ENCODE assay signal across 17 cellular contexts in genomic region chr19:16200776-16201391, GRCh38. TPM values are rescaled to one million over a fixed set of nuclear protein-coding genes. Genes with fewer than 3 reads are reported as not detected.
A peak's percentile ranks its signal among the peaks of the same experiment; 100 is the strongest.
DNase-seq lines count a peak whose midpoint lies in the region; TF ChIP-seq lines count a peak whose summit lies in the region.
"Had no signal": no experiment of that assay in that cellular context is flagged by ENCODE, and none has a peak within 500 bp of the region (broad histone marks: within the 10 kb centered on the region; RNA-seq: fewer than 3 reads in every experiment).

No MANE protein-coding gene starts in this region.

- H3K4me3 ChIP-seq in CD8-positive, alpha-beta memory T cell (ENCODE audit: low read length): no peak overlapping the region
- H3K4me3 ChIP-seq: esophagus muscularis mucosa, heart right ventricle, Peyer's patch, right atrium auricular region, uterus had no signal

- H3K9me3 ChIP-seq in CD8-positive, alpha-beta memory T cell (ENCODE audit: low read length): no peaks in the 10 kb centered on the region
- H3K9me3 ChIP-seq: esophagus muscularis mucosa, heart right ventricle, Peyer's patch, right atrium auricular region, uterus had no signal

- H3K4me1 Mint-ChIP-seq in CD8-positive, alpha-beta memory T cell: peaks cover 31 to 52% (median 51%) of the 10 kb centered on the region in 3 donors
- H3K4me1 Mint-ChIP-seq in chondrocyte (ENCODE audit: low read depth): peaks cover 28% of the 10 kb centered on the region
- H3K4me1 Mint-ChIP-seq in progenitor cell of endocrine pancreas (ENCODE audit: low read depth): peaks cover 20% of the 10 kb centered on the region

- DNase-seq in CD8-positive, alpha-beta memory T cell: peak in 1 of 5 donors; percentile 49
- DNase-seq in RWPE1 (ENCODE audit: low spot score) (no peak), chondrocyte (ENCODE audit: low spot score) (no peak), progenitor cell of endocrine pancreas (ENCODE audit: low spot score, unreplicated experiment) (no peak), T1000 (lab: John Stamatoyannopoulos, UW) (no peak), activated gamma-delta T cell (lab: John Stamatoyannopoulos, UW) (no peak), MV-4-11 (lab: John Stamatoyannopoulos, UW) (no peak)
- DNase-seq: activated CD4-positive, alpha-beta T cell treated with anti-CD3 and anti-CD28 coated beads, Interleukin-2, amount 50 U/mL, for 4 hours; GDM1; heart right ventricle; NCI-H1930; NCI-H526; uterus had no signal

- TF ChIP-seq CTCF in RWPE1 (conservative IDR thresholded peaks at IDR 0.05; ENCODE audit: low read depth) (no peak), chondrocyte (IDR thresholded peaks at IDR 0.05) (no peak), progenitor cell of endocrine pancreas (IDR thresholded peaks at IDR 0.05; ENCODE audit: unreplicated experiment) (no peak)

- peaks cover 23% of the 10 kb centered on the region for H3K4me1 ChIP-seq in CD8-positive, alpha-beta memory T cell (ENCODE audit: insufficient read depth, low read length)

- no peaks in the 10 kb centered on the region for H3K27me3 Mint-ChIP-seq in CD8-positive, alpha-beta memory T cell
- H3K27me3 Mint-ChIP-seq in chondrocyte (ENCODE audit: low read depth) (no peaks in the 10 kb centered on the region), progenitor cell of endocrine pancreas (no peaks in the 10 kb centered on the region)

- H3K27ac Mint-ChIP-seq in CD8-positive, alpha-beta memory T cell: peak overlapping the region in 7 of 8 donors; percentile 47 to 87 (median 82)
- H3K27ac Mint-ChIP-seq in chondrocyte (ENCODE audit: unreplicated experiment) (peak overlapping the region; percentile 56), progenitor cell of endocrine pancreas (peak overlapping the region; percentile 62)

- no peak overlapping the region for H3K27ac ChIP-seq in CD8-positive, alpha-beta memory T cell (ENCODE audit: low read depth, low read length)
- H3K27ac ChIP-seq in RWPE1: peak overlapping the region; percentile 81
- H3K27ac ChIP-seq: C4-2B, esophagus muscularis mucosa, heart right ventricle, right atrium auricular region, uterus had no signal

- no peaks in the 10 kb centered on the region for H3K9me3 Mint-ChIP-seq in CD8-positive, alpha-beta memory T cell
- no peaks in the 10 kb centered on the region for H3K9me3 Mint-ChIP-seq in chondrocyte (ENCODE audit: low read depth)
- H3K9me3 Mint-ChIP-seq in progenitor cell of endocrine pancreas (ENCODE audit: low read depth): no peaks in the 10 kb centered on the region

- H3K27me3 ChIP-seq in CD8-positive, alpha-beta memory T cell (ENCODE audit: insufficient read depth, low read length, poor library complexity, severe bottlenecking): no peaks in the 10 kb centered on the region
- H3K27me3 ChIP-seq: esophagus muscularis mucosa, heart right ventricle, Peyer's patch, right atrium auricular region, uterus had no signal

- CTCF ChIA-PET in CD8-positive, alpha-beta memory T cell (lab: Charles Lee): interaction anchor here (0.7 to 1.2 kb wide), 2 partner anchors 185 to 1109 kb away, joined by 3 read pairs; no protein-coding TSS in a partner anchor
- CTCF ChIA-PET in RWPE1 (lab: Yijun Ruan, JAX): no interaction called here

- H3K36me3 ChIP-seq in CD8-positive, alpha-beta memory T cell (ENCODE audit: insufficient read depth, low read length): peaks cover 17% of the 10 kb centered on the region
- H3K36me3 ChIP-seq: uterus had no signal

- POLR2A ChIA-PET in CD8-positive, alpha-beta memory T cell (lab: Charles Lee): interaction anchor here (0.6 kb wide), 1 partner anchor 181 kb away, joined by 3 read pairs; no protein-coding TSS in a partner anchor
- POLR2A ChIA-PET in RWPE1 (lab: Yijun Ruan, JAX; ENCODE audit: low non-redundant PET): no interaction called here

- H3K36me3 Mint-ChIP-seq in CD8-positive, alpha-beta memory T cell: peaks cover 0 to 56% (median 11%) of the 10 kb centered on the region in 3 donors
- H3K36me3 Mint-ChIP-seq in chondrocyte (ENCODE audit: low read depth) (peaks cover 12% of the 10 kb centered on the region), progenitor cell of endocrine pancreas (ENCODE audit: insufficient read depth) (peaks cover 2% of the 10 kb centered on the region)

- peak overlapping the region in 6 of 7 donors; percentile 17 to 78 (median 60) for H3K4me3 Mint-ChIP-seq in CD8-positive, alpha-beta memory T cell
- H3K4me3 Mint-ChIP-seq in chondrocyte (ENCODE audit: unreplicated experiment): no peak overlapping the region
- H3K4me3 Mint-ChIP-seq in progenitor cell of endocrine pancreas (ENCODE audit: low read depth): peak overlapping the region; percentile 19

RNA-seq across cellular contexts. Expression of gene AP1M1, which starts 3.2 kb away (rescaled TPM):
- total RNA-seq in CD8-positive, alpha-beta memory T cell: 100 to 1,000 TPM; 113 to 120 TPM
- 145 TPM for polyA plus RNA-seq in CD8-positive, alpha-beta memory T cell
- 78.3 to 91.2 TPM (median 81.8 TPM) in 3 replicates for total RNA-seq in chondrocyte
- 47.4 and 51.8 TPM in 2 replicates for total RNA-seq in progenitor cell of endocrine pancreas

RNA-seq across cellular contexts. Expression of gene FAM32A, which starts 15.7 kb away (rescaled TPM):
- 10 to 100 TPM; 62.4 to 68.3 TPM for total RNA-seq in CD8-positive, alpha-beta memory T cell
- 127 TPM for polyA plus RNA-seq in CD8-positive, alpha-beta memory T cell
- total RNA-seq in chondrocyte (64.9 to 72.4 TPM (median 68.6 TPM) in 3 replicates), progenitor cell of endocrine pancreas (91.6 and 95.2 TPM in 2 replicates)

RNA-seq across cellular contexts. Expression of gene CIB3, which starts 27.6 kb away (rescaled TPM):
- total RNA-seq in CD8-positive, alpha-beta memory T cell: not detected
- polyA plus RNA-seq in CD8-positive, alpha-beta memory T cell: not detected
- total RNA-seq in chondrocyte (not detected in 3 replicates), progenitor cell of endocrine pancreas (not detected in 2 replicates)
- total RNA-seq: esophagus muscularis mucosa, heart right ventricle, Peyer's patch, right atrium auricular region, uterus had no signal
- polyA plus RNA-seq: heart right ventricle had no signal

RNA-seq across cellular contexts. Expression of gene HSH2D, which starts 57.4 kb away (rescaled TPM):
- 1 to 10 TPM; 8.6 to 9.3 TPM for total RNA-seq in CD8-positive, alpha-beta memory T cell
- 12.8 TPM for polyA plus RNA-seq in CD8-positive, alpha-beta memory T cell
- total RNA-seq in chondrocyte: not detected in 3 replicates
- total RNA-seq in progenitor cell of endocrine pancreas: 0.72 and 0.84 TPM in 2 replicates
